ENCODE assay signal across 13 cellular contexts in the genomic region with DNA sequence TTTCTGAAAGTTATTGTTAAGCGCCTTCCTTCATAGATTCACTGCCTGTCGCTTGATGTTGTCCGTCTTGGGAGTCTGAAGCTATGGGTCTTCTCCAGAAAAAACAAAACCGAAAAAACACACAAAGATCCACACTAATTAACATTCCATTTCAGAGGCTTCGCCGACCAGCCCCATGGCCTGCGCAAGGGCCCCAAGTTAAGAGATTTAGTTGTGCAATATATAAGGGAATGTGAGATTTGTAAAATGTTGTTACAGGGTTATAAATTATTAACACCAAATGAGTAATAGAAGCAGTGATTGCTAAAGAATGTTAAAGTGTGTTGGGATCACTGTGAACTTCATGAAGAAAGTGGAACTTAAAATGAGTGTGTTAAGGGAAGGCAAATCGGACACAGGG. TPM values are rescaled to one million over a fixed set of nuclear protein-coding genes. Genes with fewer than 3 reads are reported as not detected.
DNase-seq lines count a peak whose midpoint lies in the region; ATAC-seq, FAIRE-seq and TF ChIP-seq lines count a peak whose summit lies in the region.
"Had no signal": no experiment of that assay in that cellular context is flagged by ENCODE, and none has a peak within 500 bp of the region (broad histone marks: within the 10 kb centered on the region; RNA-seq: fewer than 3 reads in every experiment).

No MANE protein-coding gene starts in this region.

- H3K4me3 Mint-ChIP-seq in CD8-positive, alpha-beta memory T cell, result peak overlapping the region in 5 of 7 donors; percentile 9 to 35 (median 20)

- peaks cover 51 to 58% of the 10 kb centered on the region in 2 donors for H3K27me3 Mint-ChIP-seq in CD8-positive, alpha-beta memory T cell

- intact Hi-C loops in uterus (cut with DNase I; ENCODE audit: low total_unique reads), result no loop called here

- TF ChIP-seq CTCF in parathyroid adenoma (IDR thresholded peaks at IDR 0.05), result no peak
- TF ChIP-seq CTCF in uterus (IDR thresholded peaks at IDR 0.05), result no peak

- peaks cover 10 to 12% (median 11%) of the 10 kb centered on the region in 3 donors for H3K4me1 Mint-ChIP-seq in CD8-positive, alpha-beta memory T cell

- no peak for DNase-seq in CD8-positive, alpha-beta memory T cell
- DNase-seq in uterus, result no peak
- no peak for DNase-seq in stimulated activated CD4-positive, alpha-beta T cell treated with anti-CD3 and anti-CD28 coated beads, Interleukin-2, amount 100 ng/mL, for 24 hours
- no peak for DNase-seq in nucleus accumbens (lab: John Stamatoyannopoulos, UW)
- DNase-seq: activated effector memory CD4-positive, alpha-beta T cell treated with anti-CD3 and anti-CD28 coated beads, Interleukin-2, amount 50 U/mL, for 16 hours; SW 1271 had no signal

- CTCF ChIA-PET in CD8-positive, alpha-beta memory T cell (lab: Charles Lee), result no interaction called here

- H3K9me3 Mint-ChIP-seq in CD8-positive, alpha-beta memory T cell, result peaks cover 0 to 8% (median 3%) of the 10 kb centered on the region in 5 donors

- H3K9ac ChIP-seq in iPS-18a (ENCODE audit: low read length) (no peak overlapping the region), parathyroid adenoma (no peak overlapping the region)

- no peaks in the 10 kb centered on the region for H3K9me3 ChIP-seq in CD8-positive, alpha-beta memory T cell (ENCODE audit: low read length)
- no peaks in the 10 kb centered on the region for H3K9me3 ChIP-seq in iPS-18a (ENCODE audit: control insufficient read depth, low read depth, low read length)
- H3K9me3 ChIP-seq in parathyroid adenoma (ENCODE audit: control insufficient read depth, low read length), result no peaks in the 10 kb centered on the region
- H3K9me3 ChIP-seq in uterus, result no peaks in the 10 kb centered on the region

- FAIRE-seq in TTC549 (lab: Jason Lieb, UNC), result peak; percentile 86
- FAIRE-seq: endothelial cell of umbilical vein had no signal

- H3K4me2 ChIP-seq in parathyroid adenoma (ENCODE audit: low read length), result peak overlapping the region; percentile 93

- H3K27ac ChIP-seq in CD8-positive, alpha-beta memory T cell (ENCODE audit: low read depth, low read length), result no peak overlapping the region
- H3K27ac ChIP-seq in iPS-18a (ENCODE audit: low read length) (no peak overlapping the region), parathyroid adenoma (no peak overlapping the region), uterus (no peak overlapping the region)

- peaks cover 3% of the 10 kb centered on the region for H3K27me3 ChIP-seq in CD8-positive, alpha-beta memory T cell (ENCODE audit: insufficient read depth, low read length, poor library complexity, severe bottlenecking)
- H3K27me3 ChIP-seq in iPS-18a (ENCODE audit: control insufficient read depth, insufficient read depth, low read length) (peaks cover 20% of the 10 kb centered on the region), parathyroid adenoma (ENCODE audit: control insufficient read depth, insufficient read depth, low read length) (no peaks in the 10 kb centered on the region), uterus (no peaks in the 10 kb centered on the region)

- POLR2A ChIA-PET in CD8-positive, alpha-beta memory T cell (lab: Charles Lee), result no interaction called here

- H3K4me3 ChIP-seq in CD8-positive, alpha-beta memory T cell (ENCODE audit: low read length), result no peak overlapping the region
- peak overlapping the region; percentile 72 for H3K4me3 ChIP-seq in iPS-18a (ENCODE audit: low read length)
- peak overlapping the region; percentile 66 for H3K4me3 ChIP-seq in parathyroid adenoma (ENCODE audit: low read depth, low read length)
- peak overlapping the region in 1 of 2 donors; percentile 49 for H3K4me3 ChIP-seq in uterus

- TF ChIP-seq POLR2A in uterus (IDR thresholded peaks at IDR 0.05), result no peak

- no peaks in the 10 kb centered on the region for H3K79me2 ChIP-seq in parathyroid adenoma

- no peak for ATAC-seq in GM19463 (IDR thresholded peaks at IDR 0.05; ENCODE audit: unreplicated experiment)

- H2AFZ ChIP-seq in parathyroid adenoma, result peak overlapping the region; percentile 97

- H3K27ac Mint-ChIP-seq in CD8-positive, alpha-beta memory T cell, result no peak overlapping the region

- H3K36me3 ChIP-seq in CD8-positive, alpha-beta memory T cell (ENCODE audit: insufficient read depth, low read length), result no peaks in the 10 kb centered on the region
- H3K36me3 ChIP-seq in iPS-18a (ENCODE audit: control insufficient read depth, low read depth, low read length), result no peaks in the 10 kb centered on the region
- no peaks in the 10 kb centered on the region for H3K36me3 ChIP-seq in parathyroid adenoma (ENCODE audit: control insufficient read depth, insufficient read depth, low read length)
- no peaks in the 10 kb centered on the region for H3K36me3 ChIP-seq in uterus

- H3K4me1 ChIP-seq in CD8-positive, alpha-beta memory T cell (ENCODE audit: insufficient read depth, low read length), result no peaks in the 10 kb centered on the region
- peaks cover 4% of the 10 kb centered on the region for H3K4me1 ChIP-seq in iPS-18a (ENCODE audit: control insufficient read depth, low read depth, low read length)
- H3K4me1 ChIP-seq in parathyroid adenoma, result no peaks in the 10 kb centered on the region
- H3K4me1 ChIP-seq in uterus, result peaks cover 0 to 5% of the 10 kb centered on the region in 2 donors

- H3K36me3 Mint-ChIP-seq in CD8-positive, alpha-beta memory T cell, result peaks cover 0 to 3% (median 0%) of the 10 kb centered on the region in 3 donors

RNA-seq across cellular contexts. Expression of gene CFAP221, which starts 0.8 kb away (rescaled TPM):
- total RNA-seq in CD8-positive, alpha-beta memory T cell, result not detected
- polyA plus RNA-seq in CD8-positive, alpha-beta memory T cell, result not detected
- 1 to 10 TPM in 3 of 4 donors, under 1 TPM in 1; 0.51 to 5.0 (median 3.7) TPM for total RNA-seq in uterus
- total RNA-seq: endothelial cell of umbilical vein had no signal

RNA-seq across cellular contexts. Expression of gene SCTR, which starts 20.8 kb away (rescaled TPM):
- not detected for total RNA-seq in CD8-positive, alpha-beta memory T cell
- not detected for polyA plus RNA-seq in CD8-positive, alpha-beta memory T cell
- not detected for total RNA-seq in uterus
- total RNA-seq: endothelial cell of umbilical vein, G401, mononuclear cell had no signal
- polyA plus RNA-seq: endothelial cell of umbilical vein had no signal
